ENCODE assay signal across 9 cellular contexts in genomic region chr2:174748948-174749347, GRCh38. TPM values are rescaled to one million over a fixed set of nuclear protein-coding genes. Genes with fewer than 3 reads are reported as not detected.
A peak's percentile ranks its signal among the peaks of the same experiment; 100 is the strongest.
DNase-seq lines count a peak whose midpoint lies in the region; ATAC-seq and TF ChIP-seq lines count a peak whose summit lies in the region.
"Had no signal": no experiment of that assay in that cellular context is flagged by ENCODE, and none has a peak within 500 bp of the region (broad histone marks: within the 10 kb centered on the region; RNA-seq: fewer than 3 reads in every experiment).

No MANE protein-coding gene starts in this region.

- 0 to 2% methylated on average over 3 to 4 of the region's 4 CpGs for WGBS in endodermal cell (ENCODE audit: insufficient coverage in 1 of 2, insufficient read length in 1 of 2), 2 experiments

- H3K27ac ChIP-seq in endodermal cell (ENCODE audit: low read depth, low read length), result no peak overlapping the region

- no peaks in the 10 kb centered on the region for H3K27me3 Mint-ChIP-seq in endodermal cell (ENCODE audit: insufficient read depth)

- H3K4me3 ChIP-seq in endodermal cell (ENCODE audit: low read length), result no peak overlapping the region

- H3K4me3 Mint-ChIP-seq in endodermal cell, result no peak overlapping the region
- no peak overlapping the region for H3K4me3 Mint-ChIP-seq in stimulated activated effector memory CD8-positive, alpha-beta T cell treated with anti-CD3 and anti-CD28 coated beads, Interleukin-12 subunit alpha, Interleukin-12 subunit beta, amount 100 ng/mL, for 72 hours
- H3K4me3 Mint-ChIP-seq: dendritic cell treated with granulocyte-macrophage colony-stimulating factor and Interleukin-4, amounts not matched to agents 40 ng/mL and 50 ng/mL, for 4 days had no signal

- peak overlapping the region; percentile 80 for H3K27ac Mint-ChIP-seq in endodermal cell
- no peak overlapping the region for H3K27ac Mint-ChIP-seq in stimulated activated effector memory CD8-positive, alpha-beta T cell treated with anti-CD3 and anti-CD28 coated beads, Interleukin-12 subunit alpha, Interleukin-12 subunit beta, amount 100 ng/mL, for 72 hours
- H3K27ac Mint-ChIP-seq: dendritic cell treated with granulocyte-macrophage colony-stimulating factor and Interleukin-4, amounts not matched to agents 40 ng/mL and 50 ng/mL, for 4 days had no signal

- no peaks in the 10 kb centered on the region for H3K27me3 ChIP-seq in endodermal cell (ENCODE audit: control insufficient read depth, insufficient read depth, low read length, poor library complexity, severe bottlenecking)

- H3K9me3 ChIP-seq in endodermal cell (ENCODE audit: control insufficient read depth, low read length), result no peaks in the 10 kb centered on the region

- H3K4me1 Mint-ChIP-seq in endodermal cell, result peaks cover 16% of the 10 kb centered on the region
- peaks cover 37% of the 10 kb centered on the region for H3K4me1 Mint-ChIP-seq in stimulated activated effector memory CD8-positive, alpha-beta T cell treated with anti-CD3 and anti-CD28 coated beads, Interleukin-12 subunit alpha, Interleukin-12 subunit beta, amount 100 ng/mL, for 72 hours

- ATAC-seq in HG02938 (IDR thresholded peaks at IDR 0.05; ENCODE audit: unreplicated experiment), result peak; percentile 23
- peak; percentile 20 for ATAC-seq in stimulated activated effector memory CD8-positive, alpha-beta T cell treated with anti-CD3 and anti-CD28 coated beads, Interleukin-12 subunit alpha, Interleukin-12 subunit beta, amount 100 ng/mL, for 72 hours
- no peak for ATAC-seq in GM21528 (IDR thresholded peaks at IDR 0.05; ENCODE audit: low FRiP score, unreplicated experiment)

- no peaks in the 10 kb centered on the region for H3K9me3 Mint-ChIP-seq in endodermal cell
- H3K9me3 Mint-ChIP-seq in stimulated activated effector memory CD8-positive, alpha-beta T cell treated with anti-CD3 and anti-CD28 coated beads, Interleukin-12 subunit alpha, Interleukin-12 subunit beta, amount 100 ng/mL, for 72 hours, result no peaks in the 10 kb centered on the region
- H3K9me3 Mint-ChIP-seq: dendritic cell treated with granulocyte-macrophage colony-stimulating factor and Interleukin-4, amounts not matched to agents 40 ng/mL and 50 ng/mL, for 4 days had no signal

- TF ChIP-seq CTCF in endodermal cell (conservative IDR thresholded peaks at IDR 0.05), result peak; percentile 87

- no peaks in the 10 kb centered on the region for H3K36me3 ChIP-seq in endodermal cell (ENCODE audit: control insufficient read depth, insufficient read depth, low read length)

- no peak overlapping the region for H3K9ac ChIP-seq in endodermal cell (ENCODE audit: extremely low read depth, low read length, poor library complexity, severe bottlenecking)

- peak; percentile 61 for DNase-seq in DMS53 treated with DMSO at 0.1 percent for 48 hours (lab: John Stamatoyannopoulos, UW; ENCODE audit: unreplicated experiment)
- peak; percentile 47 for DNase-seq in NCI-H526 treated with DMSO at 0.1 percent for 48 hours (lab: John Stamatoyannopoulos, UW)
- peak; percentile 49 to 55 for DNase-seq in activated CD8-positive, alpha-beta memory T cell treated with anti-CD3 and anti-CD28 coated beads for 1 hour (ENCODE audit: extremely low read depth in 1 of 2, low read depth in 1 of 2)
- peak; percentile 94 for DNase-seq in endodermal cell
- DNase-seq in middle frontal gyrus (ENCODE audit: extremely low spot score, low spot score), result peak; percentile 40
- peak; percentile 59 to 83 for DNase-seq in stimulated activated effector memory CD8-positive, alpha-beta T cell treated with anti-CD3 and anti-CD28 coated beads, Interleukin-12 subunit alpha, Interleukin-12 subunit beta, amount 100 ng/mL, for 72 hours (ENCODE audit: low spot score in 2 of 2)

- no peaks in the 10 kb centered on the region for H3K36me3 Mint-ChIP-seq in endodermal cell (ENCODE audit: low read depth)
- H3K36me3 Mint-ChIP-seq in stimulated activated effector memory CD8-positive, alpha-beta T cell treated with anti-CD3 and anti-CD28 coated beads, Interleukin-12 subunit alpha, Interleukin-12 subunit beta, amount 100 ng/mL, for 72 hours, result peaks cover 10% of the 10 kb centered on the region

- no peaks in the 10 kb centered on the region for H3K4me1 ChIP-seq in endodermal cell (ENCODE audit: control insufficient read depth, insufficient read depth, low read length)

RNA-seq across cellular contexts. Expression of gene CHRNA1, which starts 15.3 kb away (rescaled TPM):
- not detected for total RNA-seq in endodermal cell
- 1.1 TPM for polyA plus RNA-seq in endodermal cell (2013, experiment 1 of 2)
- polyA plus RNA-seq in endodermal cell (2013, experiment 2 of 2), result 2.0 TPM

Comparison
In these comparisons a context has a peak if more than half of its experiments do, and no peak if none do; other contexts are left out.
1. DNase-seq: peak in every context shown above with its lines; median percentile 94 in endodermal cell; 71 in stimulated activated effector memory CD8-positive, alpha-beta T cell treated with anti-CD3 and anti-CD28 coated beads, Interleukin-12 subunit alpha, Interleukin-12 subunit beta, amount 100 ng/mL, for 72 hours; 61 in DMS53 treated with DMSO at 0.1 percent for 48 hours; 52 in activated CD8-positive, alpha-beta memory T cell treated with anti-CD3 and anti-CD28 coated beads for 1 hour; 47 in NCI-H526 treated with DMSO at 0.1 percent for 48 hours; 40 in middle frontal gyrus.